1 cellular context compared by ENCODE assay signal in the genomic region with DNA sequence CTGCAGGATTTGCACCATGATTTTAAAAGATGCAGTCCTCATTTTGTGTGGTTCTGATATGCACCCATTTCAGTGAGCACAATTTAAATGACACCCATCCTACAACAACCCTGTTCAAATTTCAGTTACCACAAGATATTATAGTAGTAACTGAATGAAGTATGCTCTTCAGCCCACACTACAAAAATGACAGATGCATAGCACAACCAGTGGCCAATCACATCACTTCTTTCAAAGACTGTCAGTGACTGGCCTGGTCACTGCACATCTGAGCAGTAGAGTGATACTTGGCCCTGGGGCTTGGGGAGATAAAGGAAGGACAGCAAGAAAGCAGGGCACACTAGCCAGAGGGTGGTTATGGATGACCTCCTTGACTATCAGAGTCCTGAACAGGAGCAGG.
TF ChIP-seq lines count a peak whose summit lies in the region.

No MANE protein-coding gene starts in this region.

TF ChIP-seq in GM12878, 131 proteins besides CTCF, POLR2A, EP300 and RAD21 (continued from another document):
- TF ChIP-seq, protein P1, sequence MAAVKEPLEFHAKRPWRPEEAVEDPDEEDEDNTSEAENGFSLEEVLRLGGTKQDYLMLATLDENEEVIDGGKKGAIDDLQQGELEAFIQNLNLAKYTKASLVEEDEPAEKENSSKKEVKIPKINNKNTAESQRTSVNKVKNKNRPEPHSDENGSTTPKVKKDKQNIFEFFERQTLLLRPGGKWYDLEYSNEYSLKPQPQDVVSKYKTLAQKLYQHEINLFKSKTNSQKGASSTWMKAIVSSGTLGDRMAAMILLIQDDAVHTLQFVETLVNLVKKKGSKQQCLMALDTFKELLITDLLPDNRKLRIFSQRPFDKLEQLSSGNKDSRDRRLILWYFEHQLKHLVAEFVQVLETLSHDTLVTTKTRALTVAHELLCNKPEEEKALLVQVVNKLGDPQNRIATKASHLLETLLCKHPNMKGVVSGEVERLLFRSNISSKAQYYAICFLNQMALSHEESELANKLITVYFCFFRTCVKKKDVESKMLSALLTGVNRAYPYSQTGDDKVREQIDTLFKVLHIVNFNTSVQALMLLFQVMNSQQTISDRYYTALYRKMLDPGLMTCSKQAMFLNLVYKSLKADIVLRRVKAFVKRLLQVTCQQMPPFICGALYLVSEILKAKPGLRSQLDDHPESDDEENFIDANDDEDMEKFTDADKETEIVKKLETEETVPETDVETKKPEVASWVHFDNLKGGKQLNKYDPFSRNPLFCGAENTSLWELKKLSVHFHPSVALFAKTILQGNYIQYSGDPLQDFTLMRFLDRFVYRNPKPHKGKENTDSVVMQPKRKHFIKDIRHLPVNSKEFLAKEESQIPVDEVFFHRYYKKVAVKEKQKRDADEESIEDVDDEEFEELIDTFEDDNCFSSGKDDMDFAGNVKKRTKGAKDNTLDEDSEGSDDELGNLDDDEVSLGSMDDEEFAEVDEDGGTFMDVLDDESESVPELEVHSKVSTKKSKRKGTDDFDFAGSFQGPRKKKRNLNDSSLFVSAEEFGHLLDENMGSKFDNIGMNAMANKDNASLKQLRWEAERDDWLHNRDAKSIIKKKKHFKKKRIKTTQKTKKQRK (IDR thresholded peaks at IDR 0.05; ENCODE audit: low read depth, low read length) = no peak
- TF ChIP-seq ESRRA (IDR thresholded peaks at IDR 0.05; ENCODE audit: low read length) (no peak), BHLHE40 (IDR thresholded peaks at IDR 0.05; ENCODE audit: borderline replicate concordance in 1 of 2, low read depth in 2 of 2, low read length in 1 of 2) (no peak), IRF4 (IDR thresholded peaks at IDR 0.05; ENCODE audit: low read depth, low read length) (no peak), BCL11A (IDR thresholded peaks at IDR 0.05; ENCODE audit: low read depth, low read length) (no peak), BRCA1 (IDR thresholded peaks at IDR 0.05; ENCODE audit: low read depth, low read length) (no peak), ETV6 (conservative IDR thresholded peaks at IDR 0.05 in 1 of 2, IDR thresholded peaks at IDR 0.05 in 1 of 2; ENCODE audit: borderline replicate concordance in 1 of 2, low read depth in 1 of 2) (no peak), PAX8 (IDR thresholded peaks at IDR 0.05) (no peak), SUPT20H (IDR thresholded peaks at IDR 0.05; ENCODE audit: borderline replicate concordance, control insufficient read depth, low read depth, low read length) (no peak), SIX5 (IDR thresholded peaks at IDR 0.05; ENCODE audit: low read depth, low read length, severe bottlenecking) (no peak), FOXK2 (IDR thresholded peaks at IDR 0.05) (no peak), FOXM1 (IDR thresholded peaks at IDR 0.05; ENCODE audit: low read depth, low read length) (no peak), RB1 (IDR thresholded peaks at IDR 0.05; ENCODE audit: borderline replicate concordance) (no peak), MXI1 (IDR thresholded peaks at IDR 0.05; ENCODE audit: low read depth, low read length) (no peak), CEBPB (IDR thresholded peaks at IDR 0.05; ENCODE audit: borderline replicate concordance in 1 of 2, low read depth in 2 of 2, low read length in 2 of 2) (no peak), SP1 (IDR thresholded peaks at IDR 0.05; ENCODE audit: low read depth, low read length) (no peak)
- TF ChIP-seq, protein P2, sequence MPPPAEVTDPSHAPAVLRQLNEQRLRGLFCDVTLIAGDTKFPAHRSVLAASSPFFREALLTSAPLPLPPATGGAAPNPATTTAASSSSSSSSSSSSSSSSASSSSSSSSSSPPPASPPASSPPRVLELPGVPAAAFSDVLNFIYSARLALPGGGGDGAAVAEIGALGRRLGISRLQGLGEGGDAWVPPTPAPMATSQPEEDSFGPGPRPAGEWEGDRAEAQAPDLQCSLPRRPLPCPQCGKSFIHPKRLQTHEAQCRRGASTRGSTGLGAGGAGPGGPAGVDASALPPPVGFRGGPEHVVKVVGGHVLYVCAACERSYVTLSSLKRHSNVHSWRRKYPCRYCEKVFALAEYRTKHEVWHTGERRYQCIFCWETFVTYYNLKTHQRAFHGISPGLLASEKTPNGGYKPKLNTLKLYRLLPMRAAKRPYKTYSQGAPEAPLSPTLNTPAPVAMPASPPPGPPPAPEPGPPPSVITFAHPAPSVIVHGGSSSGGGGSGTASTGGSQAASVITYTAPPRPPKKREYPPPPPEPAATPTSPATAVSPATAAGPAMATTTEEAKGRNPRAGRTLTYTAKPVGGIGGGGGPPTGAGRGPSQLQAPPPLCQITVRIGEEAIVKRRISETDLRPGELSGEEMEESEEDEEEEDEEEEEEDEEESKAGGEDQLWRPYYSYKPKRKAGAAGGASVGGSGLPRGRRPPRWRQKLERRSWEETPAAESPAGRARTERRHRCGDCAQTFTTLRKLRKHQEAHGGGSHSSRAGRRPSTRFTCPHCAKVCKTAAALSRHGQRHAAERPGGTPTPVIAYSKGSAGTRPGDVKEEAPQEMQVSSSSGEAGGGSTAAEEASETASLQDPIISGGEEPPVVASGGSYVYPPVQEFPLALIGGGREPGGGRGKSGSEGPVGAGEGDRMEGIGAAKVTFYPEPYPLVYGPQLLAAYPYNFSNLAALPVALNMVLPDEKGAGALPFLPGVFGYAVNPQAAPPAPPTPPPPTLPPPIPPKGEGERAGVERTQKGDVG (CRISPR knock-in tag; IDR thresholded peaks at IDR 0.05) = no peak
- TF ChIP-seq, protein P3, sequence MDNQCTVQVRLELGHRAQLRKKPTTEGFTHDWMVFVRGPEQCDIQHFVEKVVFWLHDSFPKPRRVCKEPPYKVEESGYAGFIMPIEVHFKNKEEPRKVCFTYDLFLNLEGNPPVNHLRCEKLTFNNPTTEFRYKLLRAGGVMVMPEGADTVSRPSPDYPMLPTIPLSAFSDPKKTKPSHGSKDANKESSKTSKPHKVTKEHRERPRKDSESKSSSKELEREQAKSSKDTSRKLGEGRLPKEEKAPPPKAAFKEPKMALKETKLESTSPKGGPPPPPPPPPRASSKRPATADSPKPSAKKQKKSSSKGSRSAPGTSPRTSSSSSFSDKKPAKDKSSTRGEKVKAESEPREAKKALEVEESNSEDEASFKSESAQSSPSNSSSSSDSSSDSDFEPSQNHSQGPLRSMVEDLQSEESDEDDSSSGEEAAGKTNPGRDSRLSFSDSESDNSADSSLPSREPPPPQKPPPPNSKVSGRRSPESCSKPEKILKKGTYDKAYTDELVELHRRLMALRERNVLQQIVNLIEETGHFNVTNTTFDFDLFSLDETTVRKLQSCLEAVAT (IDR thresholded peaks at IDR 0.05) = no peak
- TF ChIP-seq, protein P4, sequence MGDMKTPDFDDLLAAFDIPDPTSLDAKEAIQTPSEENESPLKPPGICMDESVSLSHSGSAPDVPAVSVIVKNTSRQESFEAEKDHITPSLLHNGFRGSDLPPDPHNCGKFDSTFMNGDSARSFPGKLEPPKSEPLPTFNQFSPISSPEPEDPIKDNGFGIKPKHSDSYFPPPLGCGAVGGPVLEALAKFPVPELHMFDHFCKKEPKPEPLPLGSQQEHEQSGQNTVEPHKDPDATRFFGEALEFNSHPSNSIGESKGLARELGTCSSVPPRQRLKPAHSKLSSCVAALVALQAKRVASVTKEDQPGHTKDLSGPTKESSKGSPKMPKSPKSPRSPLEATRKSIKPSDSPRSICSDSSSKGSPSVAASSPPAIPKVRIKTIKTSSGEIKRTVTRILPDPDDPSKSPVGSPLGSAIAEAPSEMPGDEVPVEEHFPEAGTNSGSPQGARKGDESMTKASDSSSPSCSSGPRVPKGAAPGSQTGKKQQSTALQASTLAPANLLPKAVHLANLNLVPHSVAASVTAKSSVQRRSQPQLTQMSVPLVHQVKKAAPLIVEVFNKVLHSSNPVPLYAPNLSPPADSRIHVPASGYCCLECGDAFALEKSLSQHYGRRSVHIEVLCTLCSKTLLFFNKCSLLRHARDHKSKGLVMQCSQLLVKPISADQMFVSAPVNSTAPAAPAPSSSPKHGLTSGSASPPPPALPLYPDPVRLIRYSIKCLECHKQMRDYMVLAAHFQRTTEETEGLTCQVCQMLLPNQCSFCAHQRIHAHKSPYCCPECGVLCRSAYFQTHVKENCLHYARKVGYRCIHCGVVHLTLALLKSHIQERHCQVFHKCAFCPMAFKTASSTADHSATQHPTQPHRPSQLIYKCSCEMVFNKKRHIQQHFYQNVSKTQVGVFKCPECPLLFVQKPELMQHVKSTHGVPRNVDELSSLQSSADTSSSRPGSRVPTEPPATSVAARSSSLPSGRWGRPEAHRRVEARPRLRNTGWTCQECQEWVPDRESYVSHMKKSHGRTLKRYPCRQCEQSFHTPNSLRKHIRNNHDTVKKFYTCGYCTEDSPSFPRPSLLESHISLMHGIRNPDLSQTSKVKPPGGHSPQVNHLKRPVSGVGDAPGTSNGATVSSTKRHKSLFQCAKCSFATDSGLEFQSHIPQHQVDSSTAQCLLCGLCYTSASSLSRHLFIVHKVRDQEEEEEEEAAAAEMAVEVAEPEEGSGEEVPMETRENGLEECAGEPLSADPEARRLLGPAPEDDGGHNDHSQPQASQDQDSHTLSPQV (IDR thresholded peaks at IDR 0.05) = no peak
